In genomic region chr1:169795687-169796086, GRCh38 we compare ENCODE assay signal across 8 cellular contexts. TPM values are rescaled to one million over a fixed set of nuclear protein-coding genes. Genes with fewer than 3 reads are reported as not detected.
A peak's percentile ranks its signal among the peaks of the same experiment; 100 is the strongest.
DNase-seq lines count a peak whose midpoint lies in the region; ATAC-seq lines count a peak whose summit lies in the region.

No MANE protein-coding gene starts in this region.

- ATAC-seq in T-cell (replicated peaks in 1 of 4): no peak
- no peak for ATAC-seq in stimulated activated memory B cell treated with anti-CD40 and anti-IgM and Interleukin-4, amounts not matched to agents 10 μg/mL and 1 μg/mL and 100 μg/mL, for 72 hours
- no peak for ATAC-seq in GM21515 (IDR thresholded peaks at IDR 0.05; ENCODE audit: unreplicated experiment)
- no peak for ATAC-seq in left colon

- H3K9me3 Mint-ChIP-seq in T-cell: no peaks in the 10 kb centered on the region
- no peaks in the 10 kb centered on the region for H3K9me3 Mint-ChIP-seq in stimulated activated memory B cell treated with anti-CD40 and anti-IgM and Interleukin-4, amounts not matched to agents 10 μg/mL and 1 μg/mL and 100 μg/mL, for 72 hours

- intact Hi-C loops in left colon (cut with DNase I, micrococcal nuclease): no loop called here

- POLR2A ChIA-PET in T-cell (lab: Charles Lee): interaction anchor here in 1 of 2 donors (0.7 kb wide), 1 partner anchor 248 kb away, joined by 3 read pairs; no protein-coding TSS in a partner anchor

- H3K4me1 Mint-ChIP-seq in T-cell: peaks cover 49 to 56% (median 54%) of the 10 kb centered on the region in 3 donors
- peaks cover 41% of the 10 kb centered on the region for H3K4me1 Mint-ChIP-seq in stimulated activated memory B cell treated with anti-CD40 and anti-IgM and Interleukin-4, amounts not matched to agents 10 μg/mL and 1 μg/mL and 100 μg/mL, for 72 hours

- peak overlapping the region; percentile 96 to 99 for H3K27ac Mint-ChIP-seq in T-cell
- H3K27ac Mint-ChIP-seq in stimulated activated memory B cell treated with anti-CD40 and anti-IgM and Interleukin-4, amounts not matched to agents 10 μg/mL and 1 μg/mL and 100 μg/mL, for 72 hours: peak overlapping the region; percentile 90

- peaks cover 21% of the 10 kb centered on the region for H3K36me3 Mint-ChIP-seq in T-cell
- peaks cover 24% of the 10 kb centered on the region for H3K36me3 Mint-ChIP-seq in stimulated activated memory B cell treated with anti-CD40 and anti-IgM and Interleukin-4, amounts not matched to agents 10 μg/mL and 1 μg/mL and 100 μg/mL, for 72 hours

- peak overlapping the region; percentile 94 to 100 (median 95) for H3K4me3 Mint-ChIP-seq in T-cell
- H3K4me3 Mint-ChIP-seq in stimulated activated memory B cell treated with anti-CD40 and anti-IgM and Interleukin-4, amounts not matched to agents 10 μg/mL and 1 μg/mL and 100 μg/mL, for 72 hours: peak overlapping the region; percentile 90

- no peaks in the 10 kb centered on the region for H3K27me3 Mint-ChIP-seq in T-cell
- no peaks in the 10 kb centered on the region for H3K27me3 Mint-ChIP-seq in stimulated activated memory B cell treated with anti-CD40 and anti-IgM and Interleukin-4, amounts not matched to agents 10 μg/mL and 1 μg/mL and 100 μg/mL, for 72 hours

- CTCF ChIA-PET in T-cell (lab: Charles Lee): interaction anchor here (0.9 to 2.0 kb wide), 4 partner anchors 14 to 246 kb away, joined by 3 to 10 read pairs (median 5); no protein-coding TSS in a partner anchor

- DNase-seq in NCI-H2227 (lab: John Stamatoyannopoulos, UW; ENCODE audit: unreplicated experiment) (peak; percentile 12), NCI-H2227 treated with DMSO at 0.1 percent for 48 hours (lab: John Stamatoyannopoulos, UW) (no peak), T-cell (no peak), germinal center (ENCODE audit: low spot score) (peak; percentile 18), left colon (no peak), T1000 (lab: John Stamatoyannopoulos, UW) (no peak)

RNA-seq across cellular contexts. Expression of gene METTL18, which starts 1.0 kb away (rescaled TPM):
- total RNA-seq in T-cell (10 to 100 TPM in 3 of 5 donors, 1 to 10 TPM in 2; 3.9 to 16.5 (median 11.1) TPM), left colon (1 to 10 TPM; 4.9 to 7.5 TPM)

Comparison
In these comparisons a context has a peak if more than half of its experiments do, and no peak if none do; other contexts are left out.
1. DNase-seq: peak in NCI-H2227 (single experiment) and germinal center (single experiment); none in NCI-H2227 treated with DMSO at 0.1 percent for 48 hours (single experiment), T-cell (0 of 34), left colon (0 of 2) and T1000 (single experiment).